In genomic region chr1:15475737-15476314, GRCh38 we compare ENCODE assay signal across 26 cellular contexts. TPM values are rescaled to one million over a fixed set of nuclear protein-coding genes. Genes with fewer than 3 reads are reported as not detected.
"Had no signal": no experiment of that assay in that cellular context is flagged by ENCODE, and none has a peak within 500 bp of the region (broad histone marks: within the 10 kb centered on the region; RNA-seq: fewer than 3 reads in every experiment).

TSS of gene CELA2B (plus strand) at chr1:15476104. CDS start at chr1:15476126, 22 bp downstream.

- H3K36me3 ChIP-seq: adrenal gland, breast epithelium had no signal

- H3K4me3 ChIP-seq: adrenal gland, breast epithelium, SK-N-MC had no signal

- H3K4me1 ChIP-seq: breast epithelium had no signal

- DNase-seq: activated CD4-positive, alpha-beta T cell treated with anti-CD3 and anti-CD28 coated beads for 48 hours; activated CD4-positive, alpha-beta T cell treated with anti-CD3 and anti-CD28 coated beads, Interleukin-2, amount 50 U/mL, for 4 hours; activated CD4-positive, CD25-positive, alpha-beta regulatory T cell treated with anti-CD3 and anti-CD28 coated beads, Interleukin-2, amount 50 U/mL, for 72 hours; activated CD8-positive, alpha-beta memory T cell treated with anti-CD3 and anti-CD28 coated beads, Interleukin-2, amount 50 U/mL, for 48 hours; activated CD8-positive, alpha-beta T cell treated with anti-CD3 and anti-CD28 coated beads, Interleukin-2, amount 10 ng/mL, durations not matched to agents 7 days and 5 days; activated naive CD4-positive, alpha-beta T cell treated with anti-CD3 and anti-CD28 coated beads, Interleukin-2, amount 50 U/mL, for 16 hours; activated naive CD8-positive, alpha-beta T cell treated with anti-CD3 and anti-CD28 coated beads, Interleukin-2, amount 10 ng/mL, durations not matched to agents 7 days and 5 days; activated T-cell treated with anti-CD3 and anti-CD28 coated beads, Interleukin-2, amount 50 U/mL, for 1 hour; anterior cingulate cortex; IMR-90; KG1; NCI-H1048; NCI-H146; NCI-H2029; NCI-H2107; NCI-H510A treated with DMSO at 0.1 percent for 48 hours; PC-3; SIG-M5; T-helper 1 cell had no signal

- H3K9me3 ChIP-seq: adrenal gland, breast epithelium had no signal

- H3K27me3 ChIP-seq: adrenal gland, breast epithelium had no signal

- ATAC-seq: activated CD8-positive, alpha-beta T cell treated with anti-CD3 and anti-CD28 coated beads, Interleukin-2, amount 10 ng/mL, durations not matched to agents 7 days and 5 days; PC-3; WTC11 had no signal

- H3K27ac ChIP-seq: breast epithelium, SK-N-MC had no signal

RNA-seq across cellular contexts. Expression of gene CELA2B, which starts in this region (rescaled TPM):
- total RNA-seq: activated CD8-positive, alpha-beta T cell treated with anti-CD3 and anti-CD28 coated beads, Interleukin-2, amount 10 ng/mL, durations not matched to agents 7 days and 5 days; activated naive CD8-positive, alpha-beta T cell treated with anti-CD3 and anti-CD28 coated beads, Interleukin-2, amount 10 ng/mL, durations not matched to agents 7 days and 5 days; breast epithelium; IMR-90; LHCN-M2; M059J; PC-3; T-helper 2 cell treated with Interferon-gamma antibody and Interleukin-4, amounts not matched to agents 100 ng/mL and 5 ng/mL, for 36 hours; WTC11 had no signal
